In genomic region chr12:6167327-6168280, GRCh38 we compare ENCODE assay signal across 8 cellular contexts. TPM values are rescaled to one million over a fixed set of nuclear protein-coding genes. Genes with fewer than 3 reads are reported as not detected.
DNase-seq lines count a peak whose midpoint lies in the region; ATAC-seq and TF ChIP-seq lines count a peak whose summit lies in the region.

No MANE protein-coding gene starts in this region.

- peak overlapping the region; percentile 97 for H3K27ac ChIP-seq in AG04450 (ENCODE audit: low read depth, low read length)

- no peaks in the 10 kb centered on the region for H3K9me3 Mint-ChIP-seq in stimulated activated memory B cell treated with anti-CD40 and anti-IgM and Interleukin-4, amounts not matched to agents 10 μg/mL and 1 μg/mL and 100 μg/mL, for 72 hours

- H3K4me1 Mint-ChIP-seq in stimulated activated memory B cell treated with anti-CD40 and anti-IgM and Interleukin-4, amounts not matched to agents 10 μg/mL and 1 μg/mL and 100 μg/mL, for 72 hours = peaks cover 32% of the 10 kb centered on the region

- DNase-seq in AG04450 (ENCODE audit: low read depth, low spot score) (peak; percentile 78), choroid plexus epithelial cell (ENCODE audit: low read depth) (peak; percentile 96), mucosa of gallbladder (ENCODE audit: low spot score) (peak; percentile 58), putamen (ENCODE audit: low spot score) (no peak)

- TF ChIP-seq CTCF in AG04450 (IDR thresholded peaks at IDR 0.05; ENCODE audit: low read depth, low read length) (no peak), WI38 (IDR thresholded peaks at IDR 0.05; ENCODE audit: low read depth, low read length) (no peak), choroid plexus epithelial cell (conservative IDR thresholded peaks at IDR 0.05; ENCODE audit: low read depth, low read length) (no peak)

- H3K9me3 ChIP-seq in AG04450 (ENCODE audit: control insufficient read depth, insufficient read depth, low read length) = peaks cover 10% of the 10 kb centered on the region

- POLR2A ChIA-PET in AG04450 (lab: Yijun Ruan, JAX) = interaction anchor here (0.7 to 1.7 kb wide), 7 partner anchors 10 to 112 kb away, joined by 3 to 5 read pairs (median 3); no protein-coding TSS in a partner anchor

- ATAC-seq in GM19372 (IDR thresholded peaks at IDR 0.05; ENCODE audit: low read depth, unreplicated experiment) (peak; percentile 69), HG03469 (IDR thresholded peaks at IDR 0.05; ENCODE audit: unreplicated experiment) (peak; percentile 57)
- peak; percentile 93 for ATAC-seq in stimulated activated memory B cell treated with anti-CD40 and anti-IgM and Interleukin-4, amounts not matched to agents 10 μg/mL and 1 μg/mL and 100 μg/mL, for 72 hours

- H3K4me3 Mint-ChIP-seq in stimulated activated memory B cell treated with anti-CD40 and anti-IgM and Interleukin-4, amounts not matched to agents 10 μg/mL and 1 μg/mL and 100 μg/mL, for 72 hours = peak overlapping the region; percentile 50

- 0 out of 2 replicates have a peak overlapping the region, but pooled peaks have one; percentile 2 for H3K4me3 ChIP-seq in AG04450 (ENCODE audit: low read depth, low read length)
- peak overlapping the region; percentile 18; the same call in 1 of the 2 replicates for H3K4me3 ChIP-seq in WI38 (ENCODE audit: low read depth, low read length)
- H3K4me3 ChIP-seq in choroid plexus epithelial cell (ENCODE audit: low read depth, low read length) = no peak overlapping the region

- peak overlapping the region; percentile 97 for H3K27ac Mint-ChIP-seq in stimulated activated memory B cell treated with anti-CD40 and anti-IgM and Interleukin-4, amounts not matched to agents 10 μg/mL and 1 μg/mL and 100 μg/mL, for 72 hours

- H3K27me3 Mint-ChIP-seq in stimulated activated memory B cell treated with anti-CD40 and anti-IgM and Interleukin-4, amounts not matched to agents 10 μg/mL and 1 μg/mL and 100 μg/mL, for 72 hours = peaks cover under 1% of the 10 kb centered on the region

- H3K36me3 Mint-ChIP-seq in stimulated activated memory B cell treated with anti-CD40 and anti-IgM and Interleukin-4, amounts not matched to agents 10 μg/mL and 1 μg/mL and 100 μg/mL, for 72 hours = no peaks in the 10 kb centered on the region

- no peaks in the 10 kb centered on the region for H3K27me3 ChIP-seq in AG04450 (ENCODE audit: control insufficient read depth, insufficient read depth, low read length)

- CTCF ChIA-PET in AG04450 (lab: Charles Lee) = interaction anchor here (1.2 to 1.4 kb wide), 3 partner anchors 28 to 117 kb away, joined by 3 to 4 read pairs (median 3); no protein-coding TSS in a partner anchor

RNA-seq across cellular contexts. Expression of gene CD9, which starts 32.6 kb away (rescaled TPM):
- 152 and 177 TPM in 2 replicates for polyA plus RNA-seq in AG04450 (2011; rRNA removed)
- 91.4 and 91.9 TPM in 2 replicates for polyA minus RNA-seq in AG04450 (2011; rRNA and poly(A)+ RNA removed)
- total RNA-seq in mucosa of gallbladder = 139 TPM

RNA-seq across cellular contexts. Expression of gene VWF, which starts 43.1 kb away (rescaled TPM):
- polyA plus RNA-seq in AG04450 (2011; rRNA removed) = 0.22 and 0.35 TPM in 2 replicates
- polyA minus RNA-seq in AG04450 (2011; rRNA and poly(A)+ RNA removed) = 0.64 and 1.0 TPM in 2 replicates
- total RNA-seq in mucosa of gallbladder = 97.3 TPM
